In genomic region chr2:20062615-20063545, GRCh38 we compare ENCODE assay signal across 13 cellular contexts. TPM values are rescaled to one million over a fixed set of nuclear protein-coding genes. Genes with fewer than 3 reads are reported as not detected.
A peak's percentile ranks its signal among the peaks of the same experiment; 100 is the strongest.
DNase-seq lines count a peak whose midpoint lies in the region; ATAC-seq and TF ChIP-seq lines count a peak whose summit lies in the region.
"Had no signal": no experiment of that assay in that cellular context is flagged by ENCODE, and none has a peak within 500 bp of the region (broad histone marks: within the 10 kb centered on the region; RNA-seq: fewer than 3 reads in every experiment).

No MANE protein-coding gene starts in this region.

- no peaks in the 10 kb centered on the region for H3K27me3 ChIP-seq in sigmoid colon
- no peaks in the 10 kb centered on the region for H3K27me3 ChIP-seq in foreskin keratinocyte

- H3K9me3 ChIP-seq in sigmoid colon: no peaks in the 10 kb centered on the region

- ATAC-seq in foreskin keratinocyte (no peak), GM19395 (IDR thresholded peaks at IDR 0.05; ENCODE audit: unreplicated experiment) (no peak)

- H3K4me3 ChIP-seq in fibroblast of the aortic adventitia (ENCODE audit: low read depth, low read length) (no peak overlapping the region), sigmoid colon (no peak overlapping the region)

- no peak for TF ChIP-seq EP300 in sigmoid colon (IDR thresholded peaks at IDR 0.05)

- intact Hi-C loops in sigmoid colon (cut with DNase I): no loop called here

- no peak for TF ChIP-seq POLR2A in sigmoid colon (IDR thresholded peaks at IDR 0.05)

- H3K36me3 ChIP-seq in sigmoid colon: no peaks in the 10 kb centered on the region

- 76 to 78% methylated on average over 11 of the region's 11 CpGs for WGBS in sigmoid colon, 2 donors

- H3K27ac ChIP-seq in sigmoid colon (peak overlapping the region; percentile 18 to 81 (median 64)), foreskin keratinocyte (no peak overlapping the region)
- H3K27ac ChIP-seq: KMS-11 had no signal

- H3K4me1 ChIP-seq in sigmoid colon (peaks cover 0 to 51% (median 36%) of the 10 kb centered on the region in 4 donors), foreskin keratinocyte (peaks cover 29% of the 10 kb centered on the region)

- peak; percentile 36 for TF ChIP-seq CTCF in fibroblast of the aortic adventitia (IDR thresholded peaks at IDR 0.05; ENCODE audit: insufficient read depth, low read length)
- peak in 1 of 4 experiments; percentile 10 for TF ChIP-seq CTCF in sigmoid colon (IDR thresholded peaks at IDR 0.05)
- no peak for TF ChIP-seq CTCF in foreskin keratinocyte (conservative IDR thresholded peaks at IDR 0.05)
- TF ChIP-seq CTCF in GM10266 (IDR thresholded peaks at IDR 0.05; ENCODE audit: control insufficient read depth, insufficient read depth, low read depth, missing control alignments): no peak

- DNase-seq in Daoy (ENCODE audit: low read depth) (peak; percentile 72), RPMI7951 (ENCODE audit: low read depth) (peak; percentile 76), fibroblast of the aortic adventitia (ENCODE audit: low read depth) (peak; percentile 94), sigmoid colon (peak; percentile 82), COR-L47 (lab: John Stamatoyannopoulos, UW) (no peak), foreskin keratinocyte (no peak), GM10266 (ENCODE audit: extremely low spot score) (no peak)
- DNase-seq: activated naive CD4-positive, alpha-beta T cell; DND-41; NCI-H526; T-helper 9 cell had no signal

RNA-seq across cellular contexts. Expression of gene LAPTM4A, which starts 11.5 kb away (rescaled TPM):
- 118 and 120 TPM in 2 replicates for total RNA-seq in Daoy (2014; rRNA removed; shearing (Covaris generic))
- total RNA-seq in RPMI7951 (2014; rRNA removed; shearing (Covaris generic)): 218 and 267 TPM in 2 replicates
- total RNA-seq in fibroblast of the aortic adventitia (ENCODE audit: low replicate concordance): 90.2 and 251 TPM in 2 replicates
- 100 to 1,000 TPM; 181 to 246 (median 227) TPM for total RNA-seq in sigmoid colon
- polyA plus RNA-seq in sigmoid colon: 100 to 1,000 TPM in 1 of 3 donors, 10 to 100 TPM in 2; 59.2 to 192 (median 62.5) TPM
- 91.4 and 103 TPM in 2 replicates for total RNA-seq in foreskin keratinocyte
- polyA plus RNA-seq in foreskin keratinocyte: 127 and 150 TPM in 2 replicates

RNA-seq across cellular contexts. Expression of gene MATN3, which starts 50.4 kb away (rescaled TPM):
- total RNA-seq in Daoy (2014; rRNA removed; shearing (Covaris generic)): 0.29 and 0.30 TPM in 2 replicates
- total RNA-seq in RPMI7951 (2014; rRNA removed; shearing (Covaris generic)): 5.3 and 6.0 TPM in 2 replicates
- 0.82 and 1.1 TPM in 2 replicates for total RNA-seq in fibroblast of the aortic adventitia (ENCODE audit: low replicate concordance)
- total RNA-seq in sigmoid colon: under 1 TPM; 0.54 to 0.82 (median 0.63) TPM
- polyA plus RNA-seq in sigmoid colon: under 1 TPM in 1 of 3 donors, not detected in 2; 0.32 TPM
- total RNA-seq in foreskin keratinocyte: 2.2 and 4.3 TPM in 2 replicates
- 1.2 and 3.1 TPM in 2 replicates for polyA plus RNA-seq in foreskin keratinocyte

Comparison
In these comparisons a context has a peak if more than half of its experiments do, and no peak if none do; other contexts are left out.
1. DNase-seq: peak in Daoy (single experiment), RPMI7951 (single experiment), fibroblast of the aortic adventitia (single experiment) and sigmoid colon (single experiment); none in COR-L47 (single experiment), foreskin keratinocyte (0 of 2) and GM10266 (single experiment).